8 cellular contexts compared by ENCODE assay signal in the genomic region with DNA sequence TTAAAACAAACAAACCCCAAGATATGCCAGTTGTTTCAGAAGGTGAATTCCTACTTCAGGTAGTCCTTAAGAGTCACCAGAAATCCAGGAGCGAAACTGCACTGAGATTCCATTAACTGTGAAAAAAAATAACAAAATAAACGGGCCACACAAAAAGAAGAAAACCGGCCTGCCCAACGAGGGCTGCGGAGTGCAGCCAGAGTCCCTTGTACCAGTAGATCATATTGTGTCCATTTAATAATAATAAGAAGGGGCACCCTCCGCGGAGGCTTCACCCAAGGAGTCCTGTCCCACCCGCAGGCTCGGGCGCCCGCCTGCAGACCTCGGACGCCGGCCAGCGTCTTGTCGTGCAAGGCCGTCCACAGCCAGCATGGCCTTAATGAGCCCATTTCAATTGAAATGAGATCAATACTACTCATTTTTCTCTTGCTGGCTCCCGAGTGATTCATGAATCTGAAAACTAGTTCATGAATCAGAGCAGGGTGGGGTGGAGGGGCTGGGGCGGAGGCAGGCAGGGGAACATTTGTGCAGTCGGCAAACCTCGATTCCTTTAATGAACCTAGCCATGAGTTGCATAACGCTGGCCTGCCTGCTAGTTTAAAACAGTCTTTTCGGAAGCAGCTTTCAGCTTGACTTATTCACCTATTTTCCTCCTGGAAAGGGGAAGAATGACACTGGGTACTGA.
DNase-seq lines count a peak whose midpoint lies in the region; ATAC-seq and TF ChIP-seq lines count a peak whose summit lies in the region.

No MANE protein-coding gene starts in this region.

- DNase-seq in AG08396 (ENCODE audit: low spot score) (peak; percentile 54), LoVo (ENCODE audit: low spot score) (peak; percentile 58), activated B cell treated with CpG ODN at 0.5 μM for 24 hours (no peak), caudate nucleus (lab: John Stamatoyannopoulos, UW) (peak in 53 of 61 donors; percentile 31 to 93 (median 72)), right lobe of liver (peak in 2 of 3 donors; percentile 71 to 74), NCI-H128 (lab: John Stamatoyannopoulos, UW; ENCODE audit: unreplicated experiment) (no peak)
- peak; percentile 73 for DNase-seq in stimulated activated CD4-positive, alpha-beta T cell treated with anti-CD3 and anti-CD28 coated beads, Interleukin-2, amount 100 ng/mL, for 4 hours (ENCODE audit: low read depth)

- ATAC-seq in activated B cell treated with CpG ODN at 0.5 μM for 24 hours (ENCODE audit: low read depth) (peak; percentile 41), right lobe of liver (peak; percentile 6 to 26 (median 15)), GM18519 (IDR thresholded peaks at IDR 0.05; ENCODE audit: low FRiP score, unreplicated experiment) (no peak)

- H3K27me3 ChIP-seq in right lobe of liver, result no peaks in the 10 kb centered on the region

- intact Hi-C loops in activated B cell treated with CpG ODN at 0.5 μM for 24 hours (cut with micrococcal nuclease) (no loop called here), right lobe of liver (cut with DNase I) (no loop called here)

- H3K4me1 Mint-ChIP-seq in activated B cell treated with CpG ODN at 0.5 μM for 24 hours, result peaks cover 46% of the 10 kb centered on the region

- TF ChIP-seq CTCF in activated B cell treated with CpG ODN at 0.5 μM for 24 hours (IDR thresholded peaks at IDR 0.05), result no peak
- no peak for TF ChIP-seq CTCF in right lobe of liver (IDR thresholded peaks at IDR 0.05)

- H3K9me3 ChIP-seq in right lobe of liver, result no peaks in the 10 kb centered on the region

- no peaks in the 10 kb centered on the region for H3K9me3 Mint-ChIP-seq in activated B cell treated with CpG ODN at 0.5 μM for 24 hours

- H3K36me3 ChIP-seq in right lobe of liver, result no peaks in the 10 kb centered on the region

- H3K36me3 Mint-ChIP-seq in activated B cell treated with CpG ODN at 0.5 μM for 24 hours (ENCODE audit: low read depth), result no peaks in the 10 kb centered on the region

- peaks cover 0 to 88% (median 45%) of the 10 kb centered on the region in 4 donors for H3K4me1 ChIP-seq in right lobe of liver

- no peak overlapping the region for H3K4me3 ChIP-seq in right lobe of liver

- H3K27ac Mint-ChIP-seq in activated B cell treated with CpG ODN at 0.5 μM for 24 hours, result peak overlapping the region; percentile 71

- no peaks in the 10 kb centered on the region for H3K27me3 Mint-ChIP-seq in activated B cell treated with CpG ODN at 0.5 μM for 24 hours

- POLR2A ChIA-PET in activated B cell treated with CpG ODN at 0.5 μM for 24 hours (lab: Charles Lee), result interaction anchor here (0.5 to 5.4 kb wide), 10 partner anchors 23 to 325 kb away, joined by 3 to 78 read pairs (median 6); a partner anchor contains a TSS

- WGBS in right lobe of liver (ENCODE audit: insufficient coverage, low coverage, low lambda C conversion rate, missing lambda C conversion rate), result 57% methylated on average over 22 of the region's 23 CpGs

- H3K4me3 Mint-ChIP-seq in activated B cell treated with CpG ODN at 0.5 μM for 24 hours, result peak overlapping the region; percentile 67

- TF ChIP-seq POLR2A in right lobe of liver (IDR thresholded peaks at IDR 0.05), result no peak

- H3K27ac ChIP-seq in caudate nucleus (ENCODE audit: low read depth, low read length) (peak overlapping the region; percentile 98), right lobe of liver (peak overlapping the region; percentile 91 to 99 (median 98))

- CTCF ChIA-PET in activated B cell treated with CpG ODN at 0.5 μM for 24 hours (lab: Charles Lee), result interaction anchor here (0.9 to 1.4 kb wide), 2 partner anchors 221 to 224 kb away, joined by 3 to 4 read pairs; no protein-coding TSS in a partner anchor

Comparison
In these comparisons a context has a peak if more than half of its experiments do, and no peak if none do; other contexts are left out.
1. DNase-seq: peak in AG08396 (single experiment), LoVo (single experiment), caudate nucleus (53 of 61), right lobe of liver (2 of 3) and stimulated activated CD4-positive, alpha-beta T cell treated with anti-CD3 and anti-CD28 coated beads, Interleukin-2, amount 100 ng/mL, for 4 hours (single experiment); none in activated B cell treated with CpG ODN at 0.5 μM for 24 hours (single experiment) and NCI-H128 (single experiment).